Comparison of ENCODE assay signal across 1 cellular context in genomic region chr6:33714385-33715040, GRCh38.
TF ChIP-seq lines count a peak whose summit lies in the region.

No MANE protein-coding gene starts in this region.

TF ChIP-seq in GM12878, 131 proteins besides CTCF, POLR2A, EP300 and RAD21:
- TF ChIP-seq SIX5 (IDR thresholded peaks at IDR 0.05; ENCODE audit: low read depth, low read length, severe bottlenecking) (no peak), ATF7 (IDR thresholded peaks at IDR 0.05; ENCODE audit: low read depth) (no peak), CBFB (IDR thresholded peaks at IDR 0.05; ENCODE audit: low read depth) (no peak), ZNF24 (IDR thresholded peaks at IDR 0.05) (peak; percentile 89), NR2C2 (IDR thresholded peaks at IDR 0.05; ENCODE audit: borderline replicate concordance, control insufficient read depth, insufficient read length, low read depth) (no peak)
TF ChIP-seq in GM12878: peak in this region for 1.
